10 cellular contexts compared by ENCODE assay signal in the genomic region with DNA sequence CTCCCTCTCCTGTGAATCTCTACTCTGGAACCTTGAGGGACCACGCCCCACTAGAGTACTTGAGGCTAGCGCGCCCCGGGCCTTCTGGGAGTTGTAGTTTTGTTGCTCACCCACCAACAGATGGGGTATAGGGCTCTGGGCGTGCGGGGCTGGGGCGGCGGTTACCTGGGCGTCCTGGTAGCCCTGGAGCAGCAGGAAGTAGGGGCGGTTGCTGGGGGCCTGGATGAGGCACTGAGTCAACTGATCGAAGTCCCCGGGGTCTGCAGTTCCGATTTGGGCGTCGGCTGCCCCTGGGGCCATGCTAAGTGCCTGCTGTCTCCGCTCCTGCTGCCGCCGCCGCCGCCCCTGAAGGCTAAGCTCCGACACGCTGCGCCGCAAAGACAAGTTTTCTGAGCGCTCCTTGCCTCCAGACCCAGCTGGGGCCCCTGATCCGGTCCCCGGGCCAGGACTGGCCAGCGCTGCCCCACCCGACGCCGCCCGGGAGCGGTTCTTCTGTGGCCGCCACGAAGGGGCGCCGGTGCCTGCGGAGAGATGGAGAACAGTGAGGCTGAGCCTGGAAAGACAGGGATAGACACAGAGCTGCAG. TPM values are rescaled to one million over a fixed set of nuclear protein-coding genes. Genes with fewer than 3 reads are reported as not detected.
DNase-seq lines count a peak whose midpoint lies in the region; ATAC-seq and TF ChIP-seq lines count a peak whose summit lies in the region.
"Had no signal": no experiment of that assay in that cellular context is flagged by ENCODE, and none has a peak within 500 bp of the region (broad histone marks: within the 10 kb centered on the region; RNA-seq: fewer than 3 reads in every experiment).

No MANE protein-coding gene starts in this region.

- H3K27ac ChIP-seq in iPS-18a (ENCODE audit: low read length) (no peak overlapping the region), body of pancreas (no peak overlapping the region), caudate nucleus (ENCODE audit: low read depth, low read length) (no peak overlapping the region)

- H3K9ac ChIP-seq in iPS-18a (ENCODE audit: low read length): peak overlapping the region; percentile 39

- peak overlapping the region; percentile 6; the same call in 1 of the 2 replicates for H3K4me3 ChIP-seq in AG04449 (ENCODE audit: low read depth, low read length)
- peak overlapping the region; percentile 67 for H3K4me3 ChIP-seq in iPS-18a (ENCODE audit: low read length)
- H3K4me3 ChIP-seq in body of pancreas: no peak overlapping the region

- CTCF ChIA-PET in AG04449 (lab: Yijun Ruan, JAX): interaction anchor here (1.0 kb wide), 1 partner anchor 10 kb away, joined by 4 read pairs; no protein-coding TSS in a partner anchor

- DNase-seq in AG04449 (ENCODE audit: low read depth, low spot score) (no peak), NCI-H345 (lab: John Stamatoyannopoulos, UW) (peak; percentile 73), NCI-H2081 treated with DMSO at 0.1 percent for 48 hours (lab: John Stamatoyannopoulos, UW) (no peak), body of pancreas (no peak), caudate nucleus (lab: John Stamatoyannopoulos, UW) (no peak)
- DNase-seq: activated naive CD4-positive, alpha-beta T cell; AML-193 had no signal

- ATAC-seq in body of pancreas: no peak

- H3K4me1 ChIP-seq in iPS-18a (ENCODE audit: control insufficient read depth, low read depth, low read length) (peaks cover 12% of the 10 kb centered on the region), body of pancreas (peaks cover 34% of the 10 kb centered on the region)

- H3K36me3 ChIP-seq in iPS-18a (ENCODE audit: control insufficient read depth, low read depth, low read length) (no peaks in the 10 kb centered on the region), body of pancreas (replicated peaks in 1 of 2; ENCODE audit: insufficient read depth in 1 of 2, low read depth in 2 of 2) (no peaks in the 10 kb centered on the region)

- no peak for TF ChIP-seq POLR2A in body of pancreas (IDR thresholded peaks at IDR 0.05)

- H3K9me3 ChIP-seq in iPS-18a (ENCODE audit: control insufficient read depth, low read depth, low read length): no peaks in the 10 kb centered on the region
- no peaks in the 10 kb centered on the region for H3K9me3 ChIP-seq in body of pancreas

- WGBS in body of pancreas, 2 donors: 76 to 87% methylated on average over 19 to 38 of the region's 38 CpGs

- no peak for TF ChIP-seq CTCF in AG04449 (IDR thresholded peaks at IDR 0.05; ENCODE audit: insufficient read depth, low read length, missing control alignments)
- no peak for TF ChIP-seq CTCF in body of pancreas (IDR thresholded peaks at IDR 0.05)

- intact Hi-C loops in body of pancreas (cut with DNase I): no loop called here

- H3K27me3 ChIP-seq in iPS-18a (ENCODE audit: control insufficient read depth, insufficient read depth, low read length) (peaks cover 12% of the 10 kb centered on the region), body of pancreas (no peaks in the 10 kb centered on the region)

- POLR2A ChIA-PET in AG04449 (lab: Yijun Ruan, JAX): no interaction called here

RNA-seq across cellular contexts. Expression of a gene that starts 5.3 kb away (rescaled TPM):
- 10 to 100 TPM; 14.5 to 60.0 TPM for total RNA-seq in body of pancreas

RNA-seq across cellular contexts. Expression of a gene that starts 11.6 kb away (rescaled TPM):
- 10 to 100 TPM in 1 of 2 donors, 1 to 10 TPM in 1; 1.6 to 14.5 TPM for total RNA-seq in body of pancreas
- total RNA-seq: glomerular endothelial cell had no signal

RNA-seq across cellular contexts. Expression of a gene that starts 15.6 kb away (rescaled TPM):
- 1 to 10 TPM in 1 of 2 donors, under 1 TPM in 1; 0.26 to 7.3 TPM for total RNA-seq in body of pancreas

RNA-seq across cellular contexts. Expression of a gene that starts 17.3 kb away (rescaled TPM):
- 10 to 100 TPM; 14.8 to 79.1 TPM for total RNA-seq in body of pancreas

RNA-seq across cellular contexts. Expression of a gene that starts 20.2 kb away (rescaled TPM):
- total RNA-seq in body of pancreas: not detected
- total RNA-seq: glomerular endothelial cell, skeletal muscle tissue had no signal

Comparison
In these comparisons a context has a peak if more than half of its experiments do, and no peak if none do; other contexts are left out.
1. H3K4me3 ChIP-seq: peak in AG04449 (single experiment) and iPS-18a (single experiment); none in body of pancreas (0 of 2).